Comparison of ENCODE assay signal across 12 cellular contexts in genomic region chr4:183758006-183758734, GRCh38.
DNase-seq lines count a peak whose midpoint lies in the region; ATAC-seq and TF ChIP-seq lines count a peak whose summit lies in the region.
"Had no signal": no experiment of that assay in that cellular context is flagged by ENCODE, and none has a peak within 500 bp of the region (broad histone marks: within the 10 kb centered on the region; RNA-seq: fewer than 3 reads in every experiment).

No MANE protein-coding gene starts in this region.

- no peak for ATAC-seq in activated CD4-positive, alpha-beta T cell treated with anti-CD3 and anti-CD28 coated beads for 36 hours
- ATAC-seq in left colon (peak; percentile 64), aorta (ENCODE audit: low FRiP score) (peak; percentile 71), HG02763 (IDR thresholded peaks at IDR 0.05; ENCODE audit: unreplicated experiment) (no peak)

- no peaks in the 10 kb centered on the region for H3K36me3 ChIP-seq in aorta (ENCODE audit: control insufficient read depth in 1 of 2, insufficient read depth in 2 of 2, low read length in 1 of 2)
- H3K36me3 ChIP-seq: lower lobe of right lung, sigmoid colon had no signal

- H3K36me3 Mint-ChIP-seq in activated CD4-positive, alpha-beta T cell treated with anti-CD3 and anti-CD28 coated beads for 36 hours (ENCODE audit: low read depth): no peaks in the 10 kb centered on the region
- no peaks in the 10 kb centered on the region for H3K36me3 Mint-ChIP-seq in endothelial cell (ENCODE audit: low read depth, unreplicated experiment)

- H3K27ac ChIP-seq in aorta (ENCODE audit: low read depth in 1 of 2, low read length in 2 of 2): no peak overlapping the region
- H3K27ac ChIP-seq: lower lobe of right lung, sigmoid colon had no signal

- no peak overlapping the region for H3K4me3 Mint-ChIP-seq in activated CD4-positive, alpha-beta T cell treated with anti-CD3 and anti-CD28 coated beads for 36 hours
- H3K4me3 Mint-ChIP-seq in endothelial cell (ENCODE audit: unreplicated experiment): no peak overlapping the region

- WGBS in aorta, 2 donors: 40 to 41% methylated on average over 32 of the region's 32 CpGs

- POLR2A ChIA-PET in activated CD4-positive, alpha-beta T cell treated with anti-CD3 and anti-CD28 coated beads for 36 hours (lab: Charles Lee): no interaction called here

- no peaks in the 10 kb centered on the region for H3K4me1 Mint-ChIP-seq in activated CD4-positive, alpha-beta T cell treated with anti-CD3 and anti-CD28 coated beads for 36 hours
- no peaks in the 10 kb centered on the region for H3K4me1 Mint-ChIP-seq in endothelial cell (ENCODE audit: unreplicated experiment)

- H3K4me1 ChIP-seq in aorta (ENCODE audit: control insufficient read depth in 1 of 2, insufficient read depth in 2 of 2, low read length in 2 of 2): no peaks in the 10 kb centered on the region
- H3K4me1 ChIP-seq: lower lobe of right lung, sigmoid colon had no signal

- CTCF ChIA-PET in activated CD4-positive, alpha-beta T cell treated with anti-CD3 and anti-CD28 coated beads for 36 hours (lab: Charles Lee): interaction anchor here (0.6 kb wide), 1 partner anchor 137 kb away, joined by 3 read pairs; no protein-coding TSS in a partner anchor

- peak; percentile 29 for TF ChIP-seq CTCF in endothelial cell (IDR thresholded peaks at IDR 0.05; ENCODE audit: unreplicated experiment)

- no peak overlapping the region for H3K4me3 ChIP-seq in aorta (ENCODE audit: low read length in 2 of 2)
- H3K4me3 ChIP-seq: lower lobe of right lung, sigmoid colon had no signal

- H3K27me3 Mint-ChIP-seq in activated CD4-positive, alpha-beta T cell treated with anti-CD3 and anti-CD28 coated beads for 36 hours: peaks cover 13% of the 10 kb centered on the region
- peaks cover 2% of the 10 kb centered on the region for H3K27me3 Mint-ChIP-seq in endothelial cell (ENCODE audit: unreplicated experiment)

- no peaks in the 10 kb centered on the region for H3K9me3 Mint-ChIP-seq in activated CD4-positive, alpha-beta T cell treated with anti-CD3 and anti-CD28 coated beads for 36 hours (ENCODE audit: low read depth)
- H3K9me3 Mint-ChIP-seq in endothelial cell (ENCODE audit: unreplicated experiment): no peaks in the 10 kb centered on the region

- no peaks in the 10 kb centered on the region for H3K27me3 ChIP-seq in aorta (ENCODE audit: control insufficient read depth in 1 of 2, insufficient read depth in 2 of 2, low read length in 1 of 2)

- H3K9me3 ChIP-seq in aorta (ENCODE audit: control insufficient read depth, low read length): no peaks in the 10 kb centered on the region
- H3K9me3 ChIP-seq: lower lobe of right lung, sigmoid colon had no signal

- intact Hi-C loops in activated CD4-positive, alpha-beta T cell treated with anti-CD3 and anti-CD28 coated beads for 36 hours (cut with DNase I, micrococcal nuclease): no loop called here
- intact Hi-C loops in left colon (cut with DNase I, micrococcal nuclease): no loop called here
- intact Hi-C loops in aorta (cut with DNase I): no loop called here

- H3K27ac Mint-ChIP-seq in activated CD4-positive, alpha-beta T cell treated with anti-CD3 and anti-CD28 coated beads for 36 hours: no peak overlapping the region
- peak overlapping the region; percentile 24 for H3K27ac Mint-ChIP-seq in endothelial cell (ENCODE audit: unreplicated experiment)

- DNase-seq in activated CD4-positive, alpha-beta T cell treated with anti-CD3 and anti-CD28 coated beads for 36 hours: peak; percentile 21
- DNase-seq in activated CD4-positive, alpha-beta T cell treated with anti-CD3 and anti-CD28 coated beads for 4 hours: no peak
- peak; percentile 61 for DNase-seq in endothelial cell (ENCODE audit: low spot score)
- DNase-seq in left colon: peak; percentile 58 to 79
- DNase-seq in aorta: peak in 1 of 2 donors; percentile 83
- DNase-seq in NCI-H1048 (lab: John Stamatoyannopoulos, UW): no peak
- no peak for DNase-seq in A172 (ENCODE audit: low spot score)
- DNase-seq: effector CD8-positive, alpha-beta T cell; lower lobe of right lung; NCI-H1436; sigmoid colon had no signal

Comparison
In these comparisons a context has a peak if more than half of its experiments do, and no peak if none do; other contexts are left out.
1. DNase-seq: peak in activated CD4-positive, alpha-beta T cell treated with anti-CD3 and anti-CD28 coated beads for 36 hours (single experiment), endothelial cell (single experiment) and left colon (2 of 2); none in activated CD4-positive, alpha-beta T cell treated with anti-CD3 and anti-CD28 coated beads for 4 hours (0 of 2), NCI-H1048 (single experiment) and A172 (single experiment).
2. ATAC-seq: peak in left colon (single experiment) and aorta (single experiment); none in activated CD4-positive, alpha-beta T cell treated with anti-CD3 and anti-CD28 coated beads for 36 hours (single experiment) and HG02763 (single experiment).